In the genomic region with DNA sequence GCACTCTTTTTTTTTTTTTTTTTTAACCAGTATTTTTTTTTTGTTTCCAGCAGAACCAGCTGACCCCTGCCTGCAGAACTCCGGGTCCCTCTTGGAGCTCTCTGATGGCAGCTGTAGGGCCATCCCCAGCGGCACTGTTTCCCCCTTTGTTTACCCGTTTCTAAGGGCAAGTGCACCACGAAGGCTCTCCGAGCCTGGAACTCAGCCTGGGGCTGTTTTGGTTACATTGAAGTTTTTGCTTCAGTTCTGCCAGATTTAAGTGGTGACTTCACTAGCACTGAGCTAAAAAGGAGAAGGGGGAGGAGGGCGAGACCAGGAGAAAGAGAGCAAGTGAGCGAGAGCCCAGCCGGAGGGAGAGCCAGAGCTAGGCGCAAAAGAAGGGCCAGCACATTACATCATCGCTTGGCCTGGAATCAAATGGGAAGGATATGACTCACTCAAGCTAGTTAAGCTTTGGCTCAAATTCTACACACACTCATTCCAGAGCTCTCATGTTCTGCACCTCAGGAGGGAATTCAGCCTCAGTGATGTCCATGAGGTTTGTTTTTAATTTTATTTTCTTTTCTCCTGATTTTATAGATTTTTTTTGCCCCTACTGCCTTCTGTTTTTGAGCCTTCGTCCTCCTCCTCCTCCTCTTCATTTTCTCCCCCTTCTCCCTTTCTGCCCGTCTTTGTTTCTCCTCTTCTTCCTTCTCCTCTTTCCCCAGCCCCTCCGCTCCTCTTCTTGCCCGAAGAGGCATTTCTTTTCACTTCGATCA, we compare ENCODE assay signal across 8 cellular contexts.
DNase-seq lines count a peak whose midpoint lies in the region; ATAC-seq and TF ChIP-seq lines count a peak whose summit lies in the region.

No MANE protein-coding gene starts in this region.

- H3K9me3 Mint-ChIP-seq in stimulated activated naive B cell treated with anti-CD40 and anti-IgM and Interleukin-4, amounts not matched to agents 10 μg/mL and 1 μg/mL and 100 μg/mL, for 72 hours: no peaks in the 10 kb centered on the region

- DNase-seq in AG04450 (ENCODE audit: low read depth, low spot score) (peak; percentile 98), HuH-7 (ENCODE audit: low spot score) (peak; percentile 26), RPMI8226 (peak; percentile 79), left lung (peak; percentile 80 to 92)
- peak; percentile 38 for DNase-seq in stimulated activated naive B cell treated with anti-CD40 and anti-IgM and Interleukin-4, amounts not matched to agents 10 μg/mL and 1 μg/mL and 100 μg/mL, for 72 hours

- whole genome bisulfite sequencing in ectodermal cell, 2 experiments: 14 to 20% methylated on average over 15 of the region's 15 CpGs

- ATAC-seq in GM19023 (IDR thresholded peaks at IDR 0.05; ENCODE audit: unreplicated experiment) (peak; percentile 61), left lung (peak; percentile 93), GM19328 (IDR thresholded peaks at IDR 0.05; ENCODE audit: unreplicated experiment) (no peak)
- peak; percentile 67 to 78 for ATAC-seq in stimulated activated naive B cell treated with anti-CD40 and anti-IgM and Interleukin-4, amounts not matched to agents 10 μg/mL and 1 μg/mL and 100 μg/mL, for 72 hours (replicated peaks)

- H3K27ac ChIP-seq in AG04450 (ENCODE audit: low read depth, low read length) (peak overlapping the region; percentile 96), ectodermal cell (ENCODE audit: insufficient read depth, low read depth, low read length, poor library complexity, severe bottlenecking) (peak overlapping the region; percentile 94), left lung (peak overlapping the region; percentile 83 to 89)

- CTCF ChIA-PET in AG04450 (lab: Charles Lee): interaction anchor here (0.6 to 1.0 kb wide), 5 partner anchors 14 to 537 kb away, joined by 3 to 5 read pairs (median 3); no protein-coding TSS in a partner anchor

- H3K4me1 ChIP-seq in ectodermal cell (ENCODE audit: control insufficient read depth, insufficient read depth, low read length) (peaks cover 4% of the 10 kb centered on the region), left lung (peaks cover 4 to 65% of the 10 kb centered on the region in 2 donors)

- POLR2A ChIA-PET in AG04450 (lab: Yijun Ruan, JAX): interaction anchor here (0.6 to 1.1 kb wide), 9 partner anchors 9 to 296 kb away, joined by 3 to 9 read pairs (median 3); no protein-coding TSS in a partner anchor

- H3K36me3 ChIP-seq in ectodermal cell (ENCODE audit: control insufficient read depth, insufficient read depth, low read length) (no peaks in the 10 kb centered on the region), left lung (no peaks in the 10 kb centered on the region)

- H3K27me3 ChIP-seq in AG04450 (ENCODE audit: control insufficient read depth, insufficient read depth, low read length) (no peaks in the 10 kb centered on the region), ectodermal cell (ENCODE audit: control insufficient read depth, insufficient read depth, low read length, poor library complexity, severe bottlenecking) (no peaks in the 10 kb centered on the region), left lung (no peaks in the 10 kb centered on the region)

- H3K4me3 Mint-ChIP-seq in stimulated activated naive B cell treated with anti-CD40 and anti-IgM and Interleukin-4, amounts not matched to agents 10 μg/mL and 1 μg/mL and 100 μg/mL, for 72 hours: no peak overlapping the region

- no peak overlapping the region for H3K27ac Mint-ChIP-seq in stimulated activated naive B cell treated with anti-CD40 and anti-IgM and Interleukin-4, amounts not matched to agents 10 μg/mL and 1 μg/mL and 100 μg/mL, for 72 hours

- peaks cover 0 to 5% of the 10 kb centered on the region in 2 donors for H3K4me1 Mint-ChIP-seq in stimulated activated naive B cell treated with anti-CD40 and anti-IgM and Interleukin-4, amounts not matched to agents 10 μg/mL and 1 μg/mL and 100 μg/mL, for 72 hours

- H3K4me3 ChIP-seq in AG04450 (ENCODE audit: low read depth, low read length) (peak overlapping the region; percentile 61), ectodermal cell (ENCODE audit: insufficient read depth, low read depth, low read length) (peak overlapping the region; percentile 20), left lung (peak overlapping the region; percentile 21 to 54)

- intact Hi-C loops in left lung (cut with DNase I): no loop called here

- H3K36me3 Mint-ChIP-seq in stimulated activated naive B cell treated with anti-CD40 and anti-IgM and Interleukin-4, amounts not matched to agents 10 μg/mL and 1 μg/mL and 100 μg/mL, for 72 hours: no peaks in the 10 kb centered on the region

- H3K27me3 Mint-ChIP-seq in stimulated activated naive B cell treated with anti-CD40 and anti-IgM and Interleukin-4, amounts not matched to agents 10 μg/mL and 1 μg/mL and 100 μg/mL, for 72 hours: peaks cover 17 to 22% of the 10 kb centered on the region in 2 donors

- H3K9me3 ChIP-seq in AG04450 (ENCODE audit: control insufficient read depth, insufficient read depth, low read length) (no peaks in the 10 kb centered on the region), ectodermal cell (ENCODE audit: control insufficient read depth, low read length) (no peaks in the 10 kb centered on the region), left lung (no peaks in the 10 kb centered on the region)

- no peak for TF ChIP-seq CTCF in AG04450 (IDR thresholded peaks at IDR 0.05; ENCODE audit: low read depth, low read length)
- no peak for TF ChIP-seq CTCF in left lung (IDR thresholded peaks at IDR 0.05)

Comparison
In these comparisons a context has a peak if more than half of its experiments do, and no peak if none do; other contexts are left out.
1. DNase-seq: peak in every context shown above with its lines; median percentile 98 in AG04450; 86 in left lung; 79 in RPMI8226; 38 in stimulated activated naive B cell treated with anti-CD40 and anti-IgM and Interleukin-4, amounts not matched to agents 10 μg/mL and 1 μg/mL and 100 μg/mL, for 72 hours; 26 in HuH-7.